Comparison of ENCODE assay signal across 19 cellular contexts in the genomic region with DNA sequence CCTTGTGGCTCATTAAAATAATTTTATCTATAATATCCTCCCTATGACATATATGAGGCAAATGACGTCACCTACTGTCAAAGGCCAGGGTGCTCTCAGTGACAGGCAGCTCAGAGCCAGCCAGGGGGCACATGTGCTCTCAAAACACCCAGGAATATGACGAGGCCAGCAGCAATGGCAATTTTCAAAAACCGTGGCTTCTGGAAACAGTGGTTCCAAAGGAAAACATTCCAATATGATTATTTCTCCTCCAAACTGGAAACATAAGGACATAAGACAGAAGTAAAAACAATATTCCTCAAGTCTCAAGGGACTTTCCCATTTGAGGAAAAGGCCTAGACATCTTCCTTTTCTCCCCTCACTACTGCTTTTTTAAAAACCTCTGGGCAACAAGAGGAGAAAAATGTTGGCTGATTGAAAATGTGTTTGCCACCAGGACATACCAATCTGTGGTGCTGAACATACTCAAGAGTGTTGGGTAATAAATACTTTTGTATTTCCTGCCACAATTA. TPM values are rescaled to one million over a fixed set of nuclear protein-coding genes. Genes with fewer than 3 reads are reported as not detected.
DNase-seq lines count a peak whose midpoint lies in the region; ATAC-seq and TF ChIP-seq lines count a peak whose summit lies in the region.
"Had no signal": no experiment of that assay in that cellular context is flagged by ENCODE, and none has a peak within 500 bp of the region (broad histone marks: within the 10 kb centered on the region; RNA-seq: fewer than 3 reads in every experiment).

No MANE protein-coding gene starts in this region.

- H3K4me2 ChIP-seq in osteoblast (ENCODE audit: insufficient read depth, low read length) (peak overlapping the region; percentile 46), hepatocyte (no peak overlapping the region)

- H3K4me1 ChIP-seq in RWPE2 (ENCODE audit: insufficient read depth, poor library complexity, severe bottlenecking) (peaks cover 21% of the 10 kb centered on the region), osteoblast (ENCODE audit: insufficient read depth, low read length) (peaks cover 21% of the 10 kb centered on the region), hepatocyte (ENCODE audit: insufficient read depth) (no peaks in the 10 kb centered on the region)

- H3K4me3 ChIP-seq in RWPE2 (ENCODE audit: severe bottlenecking) = no peak overlapping the region
- no peak overlapping the region for H3K4me3 ChIP-seq in choroid plexus epithelial cell (ENCODE audit: low read depth, low read length)
- H3K4me3 ChIP-seq in osteoblast (ENCODE audit: insufficient read depth, low read length) = no peak overlapping the region
- H3K4me3 ChIP-seq in hepatocyte = no peak overlapping the region
- H3K4me3 ChIP-seq: gastroesophageal sphincter, lung had no signal

- no peaks in the 10 kb centered on the region for H3K27me3 ChIP-seq in RWPE2 (ENCODE audit: insufficient read depth, poor library complexity, severe bottlenecking)
- no peaks in the 10 kb centered on the region for H3K27me3 ChIP-seq in osteoblast (ENCODE audit: insufficient read depth, low read length)
- H3K27me3 ChIP-seq in hepatocyte = no peaks in the 10 kb centered on the region
- H3K27me3 ChIP-seq: gastroesophageal sphincter had no signal

- H3K9me3 Mint-ChIP-seq in activated CD8-positive, alpha-beta T cell treated with anti-CD3 and anti-CD28 coated beads, Interleukin-2, amount 10 ng/mL, durations not matched to agents 7 days and 5 days (ENCODE audit: insufficient read depth) = no peaks in the 10 kb centered on the region
- H3K9me3 Mint-ChIP-seq: activated CD8-positive, alpha-beta T cell treated with anti-CD3 and anti-CD28 coated beads for 36 hours; activated T-helper 17 cell treated with anti-CD3 and anti-CD28 coated beads, Interleukin-2, amount 50 U/mL, for 72 hours; nephron had no signal

- peaks cover 40% of the 10 kb centered on the region for H3K79me2 ChIP-seq in osteoblast (ENCODE audit: insufficient read depth, low read length)
- peaks cover 20% of the 10 kb centered on the region for H3K79me2 ChIP-seq in hepatocyte

- no peak overlapping the region for H2AFZ ChIP-seq in osteoblast (ENCODE audit: low read length)
- H2AFZ ChIP-seq in hepatocyte = no peak overlapping the region

- H3K36me3 Mint-ChIP-seq in activated CD8-positive, alpha-beta T cell treated with anti-CD3 and anti-CD28 coated beads, Interleukin-2, amount 10 ng/mL, durations not matched to agents 7 days and 5 days (ENCODE audit: low read depth) = no peaks in the 10 kb centered on the region

- ATAC-seq in RWPE2 (ENCODE audit: low read depth) (no peak), HG02623 (IDR thresholded peaks at IDR 0.05; ENCODE audit: unreplicated experiment) (no peak), HG02798 (IDR thresholded peaks at IDR 0.05; ENCODE audit: poor library complexity, unreplicated experiment) (no peak)
- ATAC-seq in activated CD8-positive, alpha-beta T cell treated with anti-CD3 and anti-CD28 coated beads, Interleukin-2, amount 10 ng/mL, durations not matched to agents 7 days and 5 days = no peak
- ATAC-seq: activated CD8-positive, alpha-beta T cell treated with anti-CD3 and anti-CD28 coated beads for 36 hours; activated T-helper 17 cell treated with anti-CD3 and anti-CD28 coated beads, Interleukin-2, amount 50 U/mL, for 72 hours; gastroesophageal sphincter had no signal

- peaks cover 11% of the 10 kb centered on the region for H3K27me3 Mint-ChIP-seq in activated CD8-positive, alpha-beta T cell treated with anti-CD3 and anti-CD28 coated beads, Interleukin-2, amount 10 ng/mL, durations not matched to agents 7 days and 5 days (ENCODE audit: low read depth)

- CTCF ChIA-PET in activated CD8-positive, alpha-beta T cell treated with anti-CD3 and anti-CD28 coated beads, Interleukin-2, amount 10 ng/mL, durations not matched to agents 7 days and 5 days (lab: Charles Lee) = no interaction called here

- TF ChIP-seq CTCF in RWPE2 (IDR thresholded peaks at IDR 0.05; ENCODE audit: poor library complexity, severe bottlenecking) (no peak), choroid plexus epithelial cell (conservative IDR thresholded peaks at IDR 0.05; ENCODE audit: low read depth, low read length) (peak; percentile 20), osteoblast (IDR thresholded peaks at IDR 0.05; ENCODE audit: extremely low read depth, low read depth, low read length) (peak; percentile 31), hepatocyte (IDR thresholded peaks at IDR 0.05; ENCODE audit: poor library complexity) (no peak)

- H3K36me3 ChIP-seq in RWPE2 (ENCODE audit: low read depth) (no peaks in the 10 kb centered on the region), osteoblast (ENCODE audit: insufficient read depth, low read length) (no peaks in the 10 kb centered on the region), hepatocyte (replicated peaks; ENCODE audit: insufficient read depth, low read depth) (no peaks in the 10 kb centered on the region)
- H3K36me3 ChIP-seq: gastroesophageal sphincter had no signal

- DNase-seq in ELR (ENCODE audit: low read depth) (peak; percentile 46), RWPE2 (ENCODE audit: low spot score) (no peak), choroid plexus epithelial cell (ENCODE audit: low read depth) (peak; percentile 67), osteoblast (ENCODE audit: insufficient read length, low spot score, missing footprints) (peak; percentile 83), hepatocyte (ENCODE audit: low spot score) (no peak)
- DNase-seq in activated CD8-positive, alpha-beta T cell treated with anti-CD3 and anti-CD28 coated beads, Interleukin-2, amount 10 ng/mL, durations not matched to agents 7 days and 5 days = no peak
- DNase-seq: activated CD8-positive, alpha-beta T cell treated with anti-CD3 and anti-CD28 coated beads for 36 hours; effector CD4-positive, alpha-beta T cell; MM.1S; NCI-H524 treated with DMSO at 0.1 percent for 48 hours; retina; SW 1271 had no signal

- H3K9me3 ChIP-seq in RWPE2 (ENCODE audit: severe bottlenecking) (no peaks in the 10 kb centered on the region), osteoblast (ENCODE audit: low read depth, low read length) (no peaks in the 10 kb centered on the region), hepatocyte (ENCODE audit: low read depth) (no peaks in the 10 kb centered on the region)
- H3K9me3 ChIP-seq: gastroesophageal sphincter had no signal

- 78% methylated on average over 3 of the region's 3 CpGs for WGBS in hepatocyte (ENCODE audit: low lambda C conversion rate, missing lambda C conversion rate)

- H3K27ac ChIP-seq in RWPE2 (ENCODE audit: poor library complexity, severe bottlenecking) (peak overlapping the region; percentile 74), osteoblast (ENCODE audit: low read depth, low read length) (peak overlapping the region; percentile 72), hepatocyte (no peak overlapping the region)
- H3K27ac ChIP-seq: gastroesophageal sphincter, VCaP had no signal

- no peak overlapping the region for H3K4me3 Mint-ChIP-seq in activated CD8-positive, alpha-beta T cell treated with anti-CD3 and anti-CD28 coated beads, Interleukin-2, amount 10 ng/mL, durations not matched to agents 7 days and 5 days
- H3K4me3 Mint-ChIP-seq: activated CD8-positive, alpha-beta T cell treated with anti-CD3 and anti-CD28 coated beads for 36 hours; activated T-helper 17 cell treated with anti-CD3 and anti-CD28 coated beads, Interleukin-2, amount 50 U/mL, for 72 hours; nephron had no signal

- no peaks in the 10 kb centered on the region for H3K4me1 Mint-ChIP-seq in activated CD8-positive, alpha-beta T cell treated with anti-CD3 and anti-CD28 coated beads, Interleukin-2, amount 10 ng/mL, durations not matched to agents 7 days and 5 days (ENCODE audit: low read depth)
- H3K4me1 Mint-ChIP-seq: activated T-helper 17 cell treated with anti-CD3 and anti-CD28 coated beads, Interleukin-2, amount 50 U/mL, for 72 hours; nephron had no signal

- no peak overlapping the region for H3K27ac Mint-ChIP-seq in activated CD8-positive, alpha-beta T cell treated with anti-CD3 and anti-CD28 coated beads, Interleukin-2, amount 10 ng/mL, durations not matched to agents 7 days and 5 days
- H3K27ac Mint-ChIP-seq: activated CD8-positive, alpha-beta T cell treated with anti-CD3 and anti-CD28 coated beads for 36 hours; activated T-helper 17 cell treated with anti-CD3 and anti-CD28 coated beads, Interleukin-2, amount 50 U/mL, for 72 hours; nephron had no signal

- H3K9me2 ChIP-seq in hepatocyte (replicated peaks; ENCODE audit: insufficient read depth) = no peaks in the 10 kb centered on the region

- POLR2A ChIA-PET in activated CD8-positive, alpha-beta T cell treated with anti-CD3 and anti-CD28 coated beads, Interleukin-2, amount 10 ng/mL, durations not matched to agents 7 days and 5 days (lab: Charles Lee) = no interaction called here

- no peaks in the 10 kb centered on the region for H4K20me1 ChIP-seq in osteoblast (ENCODE audit: insufficient read depth, low read length)
- peaks cover 4% of the 10 kb centered on the region for H4K20me1 ChIP-seq in hepatocyte (ENCODE audit: insufficient read depth, poor library complexity, severe bottlenecking)

RNA-seq across cellular contexts. Expression of a gene that starts 40.8 kb away (rescaled TPM):
- total RNA-seq in osteoblast (3.3 and 5.0 TPM in 2 replicates), hepatocyte (18.3 and 21.1 TPM in 2 replicates)
- total RNA-seq in activated CD8-positive, alpha-beta T cell treated with anti-CD3 and anti-CD28 coated beads, Interleukin-2, amount 10 ng/mL, durations not matched to agents 7 days and 5 days = not detected
- 2.0 and 4.2 TPM in 2 replicates for polyA plus RNA-seq in hepatocyte

Comparison
In these comparisons a context has a peak if more than half of its experiments do, and no peak if none do; other contexts are left out.
1. DNase-seq: peak in ELR (single experiment), choroid plexus epithelial cell (single experiment) and osteoblast (single experiment); none in RWPE2 (single experiment), activated CD8-positive, alpha-beta T cell treated with anti-CD3 and anti-CD28 coated beads, Interleukin-2, amount 10 ng/mL, durations not matched to agents 7 days and 5 days (single experiment) and hepatocyte (single experiment).
2. CTCF ChIP-seq: peak in choroid plexus epithelial cell (single experiment) and osteoblast (single experiment); none in RWPE2 (single experiment) and hepatocyte (single experiment).